13 cellular contexts compared by ENCODE assay signal in genomic region chr6:105810922-105811482, GRCh38.
DNase-seq lines count a peak whose midpoint lies in the region; ATAC-seq and TF ChIP-seq lines count a peak whose summit lies in the region.
"Had no signal": no experiment of that assay in that cellular context is flagged by ENCODE, and none has a peak within 500 bp of the region (broad histone marks: within the 10 kb centered on the region; RNA-seq: fewer than 3 reads in every experiment).

No MANE protein-coding gene starts in this region.

- POLR2A ChIA-PET in activated CD8-positive, alpha-beta T cell treated with anti-CD3 and anti-CD28 coated beads for 36 hours (lab: Charles Lee) = interaction anchor here (1.0 kb wide), 1 partner anchor 208 kb away, joined by 3 read pairs; no protein-coding TSS in a partner anchor

- H3K36me3 Mint-ChIP-seq in activated CD8-positive, alpha-beta memory T cell treated with anti-CD3 and anti-CD28 coated beads, Interleukin-2, amount 10 ng/mL, durations not matched to agents 7 days and 5 days = peaks cover 40% of the 10 kb centered on the region
- H3K36me3 Mint-ChIP-seq in activated CD8-positive, alpha-beta T cell treated with anti-CD3 and anti-CD28 coated beads for 36 hours (ENCODE audit: low read depth) = no peaks in the 10 kb centered on the region
- no peaks in the 10 kb centered on the region for H3K36me3 Mint-ChIP-seq in osteocyte (ENCODE audit: unreplicated experiment)

- no peaks in the 10 kb centered on the region for H3K27me3 Mint-ChIP-seq in activated CD8-positive, alpha-beta memory T cell treated with anti-CD3 and anti-CD28 coated beads, Interleukin-2, amount 10 ng/mL, durations not matched to agents 7 days and 5 days
- H3K27me3 Mint-ChIP-seq in activated CD8-positive, alpha-beta T cell treated with anti-CD3 and anti-CD28 coated beads for 36 hours = peaks cover 7% of the 10 kb centered on the region
- no peaks in the 10 kb centered on the region for H3K27me3 Mint-ChIP-seq in osteocyte (ENCODE audit: unreplicated experiment)

- H3K4me3 ChIP-seq in MM.1S (ENCODE audit: low read length) = no peak overlapping the region
- no peak overlapping the region for H3K4me3 ChIP-seq in tibial artery
- H3K4me3 ChIP-seq: pancreas, suprapubic skin had no signal

- H3K36me3 ChIP-seq in MM.1S (replicated peaks; ENCODE audit: insufficient read depth, low read length) = no peaks in the 10 kb centered on the region
- H3K36me3 ChIP-seq in tibial artery = no peaks in the 10 kb centered on the region
- H3K36me3 ChIP-seq: pancreas, suprapubic skin had no signal

- peak overlapping the region; percentile 1; the same call in 1 of the 2 replicates for H3K9ac ChIP-seq in MM.1S (ENCODE audit: low read length)

- peak overlapping the region; percentile 12; the same call in 1 of the 2 replicates for H2AFZ ChIP-seq in MM.1S (ENCODE audit: low read length)

- intact Hi-C loops in activated CD8-positive, alpha-beta T cell treated with anti-CD3 and anti-CD28 coated beads for 36 hours (cut with micrococcal nuclease) = no loop called here
- intact Hi-C loops in tibial artery (cut with DNase I; ENCODE audit: low total_unique reads) = no loop called here

- 0 out of 2 replicates have a peak, but pooled peaks cover 10% of the 10 kb centered on the region for H3F3A ChIP-seq in MM.1S (ENCODE audit: insufficient read depth, low read length)

- peaks cover 85% of the 10 kb centered on the region for H3K4me1 Mint-ChIP-seq in activated CD8-positive, alpha-beta memory T cell treated with anti-CD3 and anti-CD28 coated beads, Interleukin-2, amount 10 ng/mL, durations not matched to agents 7 days and 5 days
- H3K4me1 Mint-ChIP-seq in activated CD8-positive, alpha-beta T cell treated with anti-CD3 and anti-CD28 coated beads for 36 hours (ENCODE audit: low read depth) = peaks cover 38% of the 10 kb centered on the region
- H3K4me1 Mint-ChIP-seq in osteocyte (ENCODE audit: unreplicated experiment) = peaks cover 25% of the 10 kb centered on the region

- peaks cover 8% of the 10 kb centered on the region for H3K9me3 Mint-ChIP-seq in activated CD8-positive, alpha-beta memory T cell treated with anti-CD3 and anti-CD28 coated beads, Interleukin-2, amount 10 ng/mL, durations not matched to agents 7 days and 5 days (ENCODE audit: low read depth)
- H3K9me3 Mint-ChIP-seq in activated CD8-positive, alpha-beta T cell treated with anti-CD3 and anti-CD28 coated beads for 36 hours = no peaks in the 10 kb centered on the region
- H3K9me3 Mint-ChIP-seq in osteocyte (ENCODE audit: unreplicated experiment) = no peaks in the 10 kb centered on the region

- H3K9me3 ChIP-seq in MM.1S (replicated peaks; ENCODE audit: insufficient read depth, low read length) = no peaks in the 10 kb centered on the region
- H3K9me3 ChIP-seq in tibial artery = no peaks in the 10 kb centered on the region
- H3K9me3 ChIP-seq: pancreas, suprapubic skin had no signal

- no peak overlapping the region for H3K4me3 Mint-ChIP-seq in activated CD8-positive, alpha-beta memory T cell treated with anti-CD3 and anti-CD28 coated beads, Interleukin-2, amount 10 ng/mL, durations not matched to agents 7 days and 5 days
- H3K4me3 Mint-ChIP-seq in activated CD8-positive, alpha-beta T cell treated with anti-CD3 and anti-CD28 coated beads for 36 hours = no peak overlapping the region
- no peak overlapping the region for H3K4me3 Mint-ChIP-seq in osteocyte (ENCODE audit: unreplicated experiment)
- H3K4me3 Mint-ChIP-seq: activated CD4-positive, alpha-beta T cell treated with anti-CD3 and anti-CD28 coated beads for 36 hours had no signal

- H3K27me3 ChIP-seq in MM.1S (replicated peaks; ENCODE audit: insufficient read depth, low read length) (no peaks in the 10 kb centered on the region), tibial artery (peaks cover 0 to 5% of the 10 kb centered on the region in 2 donors)
- H3K27me3 ChIP-seq: pancreas, suprapubic skin had no signal

- H3K9me2 ChIP-seq in MM.1S (replicated peaks; ENCODE audit: insufficient read depth, low read length) = no peaks in the 10 kb centered on the region

- peak overlapping the region; percentile 51; the same call in 1 of the 2 replicates for H3K4me2 ChIP-seq in MM.1S (ENCODE audit: low read depth, low read length)

- ATAC-seq in activated CD8-positive, alpha-beta memory T cell treated with anti-CD3 and anti-CD28 coated beads, Interleukin-2, amount 10 ng/mL, durations not matched to agents 7 days and 5 days = peak; percentile 1
- ATAC-seq in activated CD8-positive, alpha-beta T cell treated with anti-CD3 and anti-CD28 coated beads for 36 hours = no peak
- ATAC-seq in HG03108 (IDR thresholded peaks at IDR 0.05; ENCODE audit: unreplicated experiment) = no peak

- TF ChIP-seq CTCF in MM.1S (IDR thresholded peaks at IDR 0.05; ENCODE audit: low read length) (no peak), osteocyte (IDR thresholded peaks at IDR 0.05) (no peak), tibial artery (IDR thresholded peaks at IDR 0.05) (no peak)
- no peak for TF ChIP-seq CTCF in activated CD8-positive, alpha-beta T cell treated with anti-CD3 and anti-CD28 coated beads for 36 hours (IDR thresholded peaks at IDR 0.05)

- H3K4me1 ChIP-seq in MM.1S (ENCODE audit: low read length) (peaks cover 21% of the 10 kb centered on the region), tibial artery (no peaks in the 10 kb centered on the region)
- H3K4me1 ChIP-seq: pancreas had no signal

- H4K20me1 ChIP-seq in MM.1S (ENCODE audit: insufficient read depth, low read length) = no peaks in the 10 kb centered on the region

- CTCF ChIA-PET in activated CD8-positive, alpha-beta memory T cell treated with anti-CD3 and anti-CD28 coated beads, Interleukin-2, amount 10 ng/mL, durations not matched to agents 7 days and 5 days (lab: Charles Lee) = interaction anchor here (1.0 to 2.8 kb wide), 6 partner anchors 20 to 412 kb away, joined by 3 to 7 read pairs (median 4); no protein-coding TSS in a partner anchor
- CTCF ChIA-PET in activated CD8-positive, alpha-beta T cell treated with anti-CD3 and anti-CD28 coated beads for 36 hours (lab: Charles Lee) = interaction anchor here (0.7 kb wide), 1 partner anchor 130 kb away, joined by 3 read pairs; no protein-coding TSS in a partner anchor

- no peaks in the 10 kb centered on the region for H3K79me2 ChIP-seq in MM.1S (ENCODE audit: low read length)

- peak overlapping the region; percentile 87 for H3K27ac Mint-ChIP-seq in activated CD8-positive, alpha-beta memory T cell treated with anti-CD3 and anti-CD28 coated beads, Interleukin-2, amount 10 ng/mL, durations not matched to agents 7 days and 5 days
- H3K27ac Mint-ChIP-seq in activated CD8-positive, alpha-beta T cell treated with anti-CD3 and anti-CD28 coated beads for 36 hours = peak overlapping the region; percentile 50
- peak overlapping the region; percentile 82 for H3K27ac Mint-ChIP-seq in osteocyte (ENCODE audit: unreplicated experiment)
- H3K27ac Mint-ChIP-seq: activated CD4-positive, alpha-beta T cell treated with anti-CD3 and anti-CD28 coated beads for 36 hours had no signal

- peak overlapping the region; percentile 39; the same call in 1 of the 2 replicates for H3K27ac ChIP-seq in MM.1S (ENCODE audit: low read length)
- no peak overlapping the region for H3K27ac ChIP-seq in tibial artery
- H3K27ac ChIP-seq: pancreas, suprapubic skin had no signal

- no peak for DNase-seq in activated CD8-positive, alpha-beta memory T cell treated with anti-CD3 and anti-CD28 coated beads, Interleukin-2, amount 10 ng/mL, durations not matched to agents 7 days and 5 days
- DNase-seq in activated CD8-positive, alpha-beta memory T cell treated with anti-CD3 and anti-CD28 coated beads for 24 hours = no peak
- DNase-seq in MM.1S = no peak
- DNase-seq in activated CD8-positive, alpha-beta T cell treated with anti-CD3 and anti-CD28 coated beads for 36 hours = no peak
- DNase-seq in osteocyte (ENCODE audit: extremely low spot score, unreplicated experiment) = no peak
- DNase-seq in tibial artery = no peak
- no peak for DNase-seq in cerebellar cortex (ENCODE audit: low spot score)
- DNase-seq: midbrain; pancreas; stimulated activated CD4-positive, alpha-beta T cell treated with anti-CD3 and anti-CD28 coated beads, Interleukin-12 subunit alpha, Interleukin-12 subunit beta, amount 100 ng/mL, for 4 hours had no signal
